ENCODE assay signal across 9 cellular contexts in the genomic region with DNA sequence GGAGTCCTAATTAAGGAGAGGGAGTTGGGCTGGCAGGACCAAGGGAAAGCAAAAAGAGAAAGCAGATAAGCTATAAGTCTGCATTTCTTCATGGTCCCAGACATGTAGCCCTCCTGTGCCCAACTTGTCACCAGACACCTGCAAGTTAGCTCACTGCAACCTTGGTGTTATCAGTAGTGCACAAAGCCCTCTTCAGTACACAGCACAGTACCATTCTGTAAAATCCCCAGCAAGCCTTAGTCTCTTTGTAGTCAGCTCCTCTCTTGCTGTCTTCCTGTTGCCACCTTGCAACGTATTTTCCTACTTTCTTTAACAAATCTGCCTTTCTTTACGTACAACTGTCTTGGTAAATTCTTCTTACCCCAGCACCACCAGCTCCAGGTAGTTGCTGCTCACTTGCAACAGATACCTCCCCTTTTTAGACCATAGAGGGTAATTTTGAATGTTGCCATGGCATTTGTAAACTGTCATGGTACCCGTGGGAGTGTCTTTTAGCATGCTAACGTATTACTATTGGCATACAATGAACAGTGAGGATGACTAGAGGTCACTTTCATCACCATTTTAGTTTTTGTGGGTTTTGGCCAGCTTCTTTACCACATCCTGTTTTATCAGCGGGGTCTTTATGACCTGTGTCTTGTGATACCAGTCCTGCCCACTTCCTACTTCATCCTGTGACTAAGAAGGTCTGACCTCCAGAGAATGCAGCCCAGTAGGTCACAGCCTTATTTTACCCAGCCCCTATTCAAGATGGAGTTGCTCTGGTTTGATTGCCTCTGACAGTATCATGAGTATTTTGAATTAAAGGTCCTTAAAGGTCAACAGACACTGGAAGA. TPM values are rescaled to one million over a fixed set of nuclear protein-coding genes. Genes with fewer than 3 reads are reported as not detected.
DNase-seq lines count a peak whose midpoint lies in the region; ATAC-seq, FAIRE-seq and TF ChIP-seq lines count a peak whose summit lies in the region.
"Had no signal": no experiment of that assay in that cellular context is flagged by ENCODE, and none has a peak within 500 bp of the region (broad histone marks: within the 10 kb centered on the region; RNA-seq: fewer than 3 reads in every experiment).

No MANE protein-coding gene starts in this region.

- H4K20me1 ChIP-seq in K562 (replicated peaks; ENCODE audit: control insufficient read depth, insufficient read depth, low read length) = no peaks in the 10 kb centered on the region

- no peak for TF ChIP-seq CTCF in K562 (IDR thresholded peaks at IDR 0.05 in 2 of 3, conservative IDR thresholded peaks at IDR 0.05 in 1 of 3; ENCODE audit: insufficient read depth in 2 of 3, low read depth in 1 of 3, low read length in 3 of 3)
- TF ChIP-seq CTCF in BE2C (IDR thresholded peaks at IDR 0.05; ENCODE audit: low read depth, low read length) = no peak
- no peak for TF ChIP-seq CTCF in omental fat pad (IDR thresholded peaks at IDR 0.05)

- peaks cover 0 to 5% of the 10 kb centered on the region in 2 experiments; a peak in 2 of 5 replicates for H3K4me1 ChIP-seq in K562 (replicated peaks in 1 of 2; ENCODE audit: control insufficient read depth in 2 of 2, insufficient read depth in 2 of 2, low read length in 2 of 2)
- H3K4me1 ChIP-seq in BE2C = no peaks in the 10 kb centered on the region

- intact Hi-C loops in K562 (cut with micrococcal nuclease) = no loop called here

- H3K4me2 ChIP-seq in K562 (ENCODE audit: insufficient read depth, low read length) = peak overlapping the region; percentile 39; the same call in 1 of the 2 replicates

- H3K79me2 ChIP-seq in K562 (ENCODE audit: control insufficient read depth, insufficient read depth, low read length) = no peaks in the 10 kb centered on the region

- WGBS in K562 (ENCODE audit: insufficient coverage, low coverage, missing lambda C conversion rate) = 0% methylated on average over 5 of the region's 5 CpGs

- peak overlapping the region; percentile 52 for H2AFZ ChIP-seq in K562 (ENCODE audit: low read depth, low read length)

- POLR2A ChIA-PET in K562 (lab: Yijun Ruan, JAX) = no interaction called here

- H3K4me3 ChIP-seq in K562 (no peak overlapping the region), BE2C (ENCODE audit: low read depth, low read length) (no peak overlapping the region)
- H3K4me3 ChIP-seq: mucosa of descending colon had no signal

- no peaks in the 10 kb centered on the region for H3K9me1 ChIP-seq in K562 (ENCODE audit: control insufficient read depth, insufficient read depth, low read length)

- H3K9me3 ChIP-seq in K562 (replicated peaks; ENCODE audit: control insufficient read depth, insufficient read depth, low read depth, low read length) = no peaks in the 10 kb centered on the region
- no peaks in the 10 kb centered on the region for H3K9me3 ChIP-seq in BE2C
- H3K9me3 ChIP-seq: mucosa of descending colon had no signal

- no peak overlapping the region for H3K9ac ChIP-seq in K562 (ENCODE audit: insufficient read depth in 1 of 2, low read depth in 2 of 2, low read length in 2 of 2)

- peak overlapping the region; percentile 57; the same call in 2 of the 3 replicates for H3K27ac ChIP-seq in K562 (ENCODE audit: extremely low read depth, low read depth, low read length)

- TF ChIP-seq RAD21 in K562 (CRISPR knock-in tag; conservative IDR thresholded peaks at IDR 0.05 in 1 of 2, IDR thresholded peaks at IDR 0.05 in 1 of 2) = peak in 1 of 2 experiments; percentile 38; a peak in 2 of 4 replicates

- BruUV-seq in K562 (replicated peaks; lab: Mats Ljungman, UMichigan) = no TSS peak

- H3K36me3 ChIP-seq in K562 (ENCODE audit: control insufficient read depth, insufficient read depth, low read length) (no peaks in the 10 kb centered on the region), BE2C (no peaks in the 10 kb centered on the region)

- DNase-seq in CD1c-positive myeloid dendritic cell (ENCODE audit: extremely low spot score) (peak; percentile 75), K562 (ENCODE audit: extremely low read depth in 1 of 4, low spot score in 3 of 4) (peak in 1 of 4 experiments; percentile 43), HPDE6-E6E7 (ENCODE audit: extremely low spot score) (no peak), AG08395 (ENCODE audit: low spot score) (no peak), BE2C (no peak), omental fat pad (ENCODE audit: low spot score) (no peak)

- H3K27me3 ChIP-seq in K562 (ENCODE audit: control insufficient read depth in 2 of 2, insufficient read depth in 2 of 2, low read length in 2 of 2) (no peaks in the 10 kb centered on the region; a peak in 1 of 5 replicates), BE2C (no peaks in the 10 kb centered on the region)

- no peak for TF ChIP-seq POLR2A in K562 (conservative IDR thresholded peaks at IDR 0.05)

- ATAC-seq in GM19468 (IDR thresholded peaks at IDR 0.05; ENCODE audit: extremely low read depth, unreplicated experiment) (peak; percentile 74), HG03520 (IDR thresholded peaks at IDR 0.05; ENCODE audit: unreplicated experiment) (peak; percentile 92), K562 (0 out of 3 replicates have a peak, but pooled peaks have one; percentile 40), omental fat pad (ENCODE audit: low FRiP score) (no peak)
- ATAC-seq: mucosa of descending colon had no signal

- TF ChIP-seq EP300 in K562 (IDR thresholded peaks at IDR 0.05; ENCODE audit: low read length) = peak; percentile 24; the same call in 1 of the 2 replicates

- no peak for FAIRE-seq in K562 (lab: Jason Lieb, UNC)

- in situ Hi-C loops in K562 (cut with MboI) = no loop called here

- CTCF ChIA-PET in K562 (lab: Yijun Ruan, JAX; ENCODE audit: low intra/inter-chr PET ratio) = no interaction called here

TF ChIP-seq in K562, 482 proteins besides CTCF, POLR2A, EP300 and RAD21 (continues in another document):
- TF ChIP-seq ESRRB (CRISPR knock-in tag; IDR thresholded peaks at IDR 0.05; ENCODE audit: borderline replicate concordance) (0 out of 2 replicates have a peak, but pooled peaks have one; percentile 23), PHF20 (IDR thresholded peaks at IDR 0.05; ENCODE audit: partially characterized antibody) (no peak), ELF2 (CRISPR knock-in tag; IDR thresholded peaks at IDR 0.05) (peak; percentile 91), ZNF785 (CRISPR knock-in tag; IDR thresholded peaks at IDR 0.05) (0 out of 2 replicates have a peak, but pooled peaks have one; percentile 61), RHOXF2B (CRISPR knock-in tag; conservative IDR thresholded peaks at IDR 0.05) (peak; percentile 92; the same call in 1 of the 2 replicates), GATA2 (CRISPR knock-in tag; IDR thresholded peaks at IDR 0.05) (no peak), HSF4 (CRISPR knock-in tag; IDR thresholded peaks at IDR 0.05; ENCODE audit: borderline replicate concordance) (peak; percentile 53; the same call in 1 of the 2 replicates), ZNF133 (CRISPR knock-in tag; IDR thresholded peaks at IDR 0.05) (peak; percentile 85), PRPF4 (IDR thresholded peaks at IDR 0.05; ENCODE audit: insufficient read depth, low read depth, low read length, poor library complexity, severe bottlenecking) (no peak), HMG20A (CRISPR knock-in tag; conservative IDR thresholded peaks at IDR 0.05) (peak; percentile 78; the same call in 1 of the 2 replicates), BACH1 (tag; IDR thresholded peaks at IDR 0.05) (peak; percentile 98), DIDO1 (tag; IDR thresholded peaks at IDR 0.05; ENCODE audit: low read depth) (peak; percentile 77; the same call in 1 of the 2 replicates)
- TF ChIP-seq, protein P1, sequence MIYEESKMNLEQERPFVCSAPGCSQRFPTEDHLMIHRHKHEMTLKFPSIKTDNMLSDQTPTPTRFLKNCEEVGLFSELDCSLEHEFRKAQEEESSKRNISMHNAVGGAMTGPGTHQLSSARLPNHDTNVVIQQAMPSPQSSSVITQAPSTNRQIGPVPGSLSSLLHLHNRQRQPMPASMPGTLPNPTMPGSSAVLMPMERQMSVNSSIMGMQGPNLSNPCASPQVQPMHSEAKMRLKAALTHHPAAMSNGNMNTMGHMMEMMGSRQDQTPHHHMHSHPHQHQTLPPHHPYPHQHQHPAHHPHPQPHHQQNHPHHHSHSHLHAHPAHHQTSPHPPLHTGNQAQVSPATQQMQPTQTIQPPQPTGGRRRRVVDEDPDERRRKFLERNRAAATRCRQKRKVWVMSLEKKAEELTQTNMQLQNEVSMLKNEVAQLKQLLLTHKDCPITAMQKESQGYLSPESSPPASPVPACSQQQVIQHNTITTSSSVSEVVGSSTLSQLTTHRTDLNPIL (CRISPR knock-in tag; IDR thresholded peaks at IDR 0.05) = peak; percentile 95
- TF ChIP-seq, protein P2, sequence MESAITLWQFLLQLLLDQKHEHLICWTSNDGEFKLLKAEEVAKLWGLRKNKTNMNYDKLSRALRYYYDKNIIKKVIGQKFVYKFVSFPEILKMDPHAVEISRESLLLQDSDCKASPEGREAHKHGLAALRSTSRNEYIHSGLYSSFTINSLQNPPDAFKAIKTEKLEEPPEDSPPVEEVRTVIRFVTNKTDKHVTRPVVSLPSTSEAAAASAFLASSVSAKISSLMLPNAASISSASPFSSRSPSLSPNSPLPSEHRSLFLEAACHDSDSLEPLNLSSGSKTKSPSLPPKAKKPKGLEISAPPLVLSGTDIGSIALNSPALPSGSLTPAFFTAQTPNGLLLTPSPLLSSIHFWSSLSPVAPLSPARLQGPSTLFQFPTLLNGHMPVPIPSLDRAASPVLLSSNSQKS (CRISPR knock-in tag; IDR thresholded peaks at IDR 0.05) = peak; percentile 92; the same call in 1 of the 2 replicates

RNA-seq across cellular contexts. Expression of a gene that starts 28.3 kb away (rescaled TPM):
- total RNA-seq in K562 (2011; cell fraction: chromatin; rRNA removed; ENCODE audit: low replicate concordance) = 7.3 and 19.3 TPM in 2 replicates
- total RNA-seq in K562 (2011; cell fraction: nucleolus; rRNA removed) = 1.5 and 2.8 TPM in 2 replicates
- 6.5 and 14.2 TPM in 2 replicates for total RNA-seq in K562 (2011; cell fraction: nucleoplasm; rRNA removed)
- total RNA-seq in K562 (2014; rRNA removed) = 24.7 and 26.0 TPM in 2 replicates
- total RNA-seq in K562 (2014; rRNA removed; fragmentation: Illumina TruSeq; extraction: Trizol) = 39.7 and 44.9 TPM in 2 replicates
- total RNA-seq in K562 (2015; rRNA removed; fragmentation: Illumina TruSeq; extraction: Trizol) = 56.4 and 64.2 TPM in 2 replicates
- 24.0 and 26.2 TPM in 2 replicates for total RNA-seq in K562 (2021)
- 15.3 and 25.8 TPM in 2 replicates for polyA plus RNA-seq in K562 (2011; rRNA removed)
- polyA plus RNA-seq in K562 (2011; cell fraction: cytosol; rRNA removed) = 3.1 and 7.4 TPM in 2 replicates
- 4.8 and 7.5 TPM in 2 replicates for polyA plus RNA-seq in K562 (2011; cell fraction: nucleus; rRNA removed)
- 32.1 and 80.1 TPM in 2 replicates for polyA plus RNA-seq in K562 (2012)
- polyA plus RNA-seq in K562 (2014; fragmentation: Illumina TruSeq; extraction: Trizol) = 25.6 and 37.5 TPM in 2 replicates
- 10 to 100 TPM; 11.1 to 13.7 TPM for polyA plus RNA-seq in K562 (2014; fragmentation: Nextera tagmentation; extraction: Ambion mirVana)
- polyA plus RNA-seq in K562 (2014; rRNA removed) = 24.3 and 37.8 TPM in 2 replicates
- polyA minus RNA-seq in K562 (2011; rRNA and poly(A)+ RNA removed) = 25.6 TPM in 2 replicates
- polyA minus RNA-seq in K562 (2011; cell fraction: cytosol; rRNA and poly(A)+ RNA removed) = 7.1 and 11.5 TPM in 2 replicates
- polyA minus RNA-seq in K562 (2011; cell fraction: nucleus; rRNA and poly(A)+ RNA removed) = 4.4 and 6.7 TPM in 2 replicates
- 25.1 TPM for polyA plus RNA-seq in BE2C (2012; ENCODE audit: insufficient read depth, insufficient read length, low read depth)
- total RNA-seq in omental fat pad = 10 to 100 TPM; 36.8 to 73.9 (median 53.4) TPM
